21 cellular contexts compared by ENCODE assay signal in the genomic region with DNA sequence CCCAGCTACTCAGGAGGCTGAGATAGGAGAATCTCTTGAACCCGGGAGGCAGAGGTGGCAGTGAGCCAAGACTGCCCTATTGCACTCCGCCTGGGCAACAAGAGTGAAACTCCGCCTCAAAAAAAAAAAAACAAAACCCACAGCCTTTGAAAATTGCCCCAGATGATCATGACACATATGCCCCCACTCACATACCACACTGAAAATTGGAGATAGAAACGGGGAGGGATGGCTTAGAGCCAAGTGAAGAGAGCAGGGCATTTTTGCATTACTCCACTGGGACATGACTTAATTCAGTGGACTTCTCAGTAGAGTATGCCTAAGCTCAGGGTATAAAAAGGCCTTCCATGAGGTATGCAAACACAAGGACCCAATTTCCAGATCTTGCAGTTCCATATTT.
"Had no signal": no experiment of that assay in that cellular context is flagged by ENCODE, and none has a peak within 500 bp of the region (broad histone marks: within the 10 kb centered on the region; RNA-seq: fewer than 3 reads in every experiment).

No MANE protein-coding gene starts in this region.

- H3K9me3 ChIP-seq: ovary, prostate gland, thyroid gland had no signal

- H3K4me1 ChIP-seq: prostate gland had no signal

- H3K36me3 ChIP-seq: ovary, prostate gland, thyroid gland had no signal

- ATAC-seq: activated T-cell treated with anti-CD3 and anti-CD28 coated beads, Interleukin-2, amount 50 U/mL, for 72 hours; left cardiac atrium; natural killer cell treated with Interleukin-12 subunit alpha and Interleukin-12 subunit beta and Interleukin-15 and Interleukin-18, amount 100 ng/mL, for 72 hours; T-helper 17 cell had no signal

- H3K27me3 Mint-ChIP-seq: activated CD4-positive, alpha-beta memory T cell treated with anti-CD3 and anti-CD28 coated beads for 36 hours; activated naive CD8-positive, alpha-beta T cell treated with anti-CD3 and anti-CD28 coated beads, Interleukin-2, amount 10 ng/mL, durations not matched to agents 7 days and 5 days; dendritic cell treated with granulocyte-macrophage colony-stimulating factor and Interleukin-4, amounts not matched to agents 40 ng/mL and 50 ng/mL, for 4 days; memory B cell; natural killer cell treated with Interleukin-12 subunit alpha and Interleukin-12 subunit beta and Interleukin-15 and Interleukin-18, amount 100 ng/mL, for 72 hours; T-helper 17 cell had no signal

- H3K27ac Mint-ChIP-seq: activated CD4-positive, alpha-beta memory T cell treated with anti-CD3 and anti-CD28 coated beads for 36 hours; activated naive CD4-positive, alpha-beta T cell treated with anti-CD3 and anti-CD28 coated beads for 36 hours; activated naive CD8-positive, alpha-beta T cell treated with anti-CD3 and anti-CD28 coated beads, Interleukin-2, amount 10 ng/mL, durations not matched to agents 7 days and 5 days; activated T-cell treated with anti-CD3 and anti-CD28 coated beads, Interleukin-2, amount 50 U/mL, for 72 hours; dendritic cell treated with granulocyte-macrophage colony-stimulating factor and Interleukin-4, amounts not matched to agents 40 ng/mL and 50 ng/mL, for 4 days; memory B cell; natural killer cell treated with Interleukin-12 subunit alpha and Interleukin-12 subunit beta and Interleukin-15 and Interleukin-18, amount 100 ng/mL, for 72 hours; T-helper 17 cell had no signal

- H3K27me3 ChIP-seq: ovary, thyroid gland had no signal

- H3K9me3 Mint-ChIP-seq: activated naive CD8-positive, alpha-beta T cell treated with anti-CD3 and anti-CD28 coated beads, Interleukin-2, amount 10 ng/mL, durations not matched to agents 7 days and 5 days; dendritic cell treated with granulocyte-macrophage colony-stimulating factor and Interleukin-4, amounts not matched to agents 40 ng/mL and 50 ng/mL, for 4 days; natural killer cell treated with Interleukin-12 subunit alpha and Interleukin-12 subunit beta and Interleukin-15 and Interleukin-18, amount 100 ng/mL, for 72 hours had no signal

- H3K27ac ChIP-seq: ovary, prostate gland, thyroid gland had no signal

- H3K4me3 Mint-ChIP-seq: activated CD4-positive, alpha-beta memory T cell treated with anti-CD3 and anti-CD28 coated beads for 36 hours; activated naive CD4-positive, alpha-beta T cell treated with anti-CD3 and anti-CD28 coated beads for 36 hours; activated naive CD8-positive, alpha-beta T cell treated with anti-CD3 and anti-CD28 coated beads, Interleukin-2, amount 10 ng/mL, durations not matched to agents 7 days and 5 days; activated T-cell treated with anti-CD3 and anti-CD28 coated beads, Interleukin-2, amount 50 U/mL, for 72 hours; dendritic cell treated with granulocyte-macrophage colony-stimulating factor and Interleukin-4, amounts not matched to agents 40 ng/mL and 50 ng/mL, for 4 days; memory B cell; natural killer cell treated with Interleukin-12 subunit alpha and Interleukin-12 subunit beta and Interleukin-15 and Interleukin-18, amount 100 ng/mL, for 72 hours; T-helper 17 cell had no signal

- H3K4me3 ChIP-seq: ovary, prostate gland, thyroid gland had no signal

- H3K4me1 Mint-ChIP-seq: activated naive CD8-positive, alpha-beta T cell treated with anti-CD3 and anti-CD28 coated beads, Interleukin-2, amount 10 ng/mL, durations not matched to agents 7 days and 5 days; memory B cell; T-helper 17 cell had no signal

- DNase-seq: activated CD4-positive, alpha-beta memory T cell treated with anti-CD3 and anti-CD28 coated beads for 36 hours; activated CD4-positive, alpha-beta T cell treated with anti-CD3 and anti-CD28 coated beads for 48 hours; activated effector memory CD4-positive, alpha-beta T cell treated with Interleukin-2 at 50 U/mL for 16 hours; activated naive CD4-positive, alpha-beta T cell treated with anti-CD3 and anti-CD28 coated beads for 36 hours; activated naive CD8-positive, alpha-beta T cell treated with anti-CD3 and anti-CD28 coated beads, Interleukin-2, amount 10 ng/mL, durations not matched to agents 7 days and 5 days; activated T-cell treated with anti-CD3 and anti-CD28 coated beads, Interleukin-2, amount 50 U/mL, for 72 hours; amygdala; effector CD8-positive, alpha-beta T cell; erythroblast; foreskin melanocyte; hippocampal formation; left cardiac atrium; ovary; stimulated activated CD4-positive, alpha-beta T cell treated with anti-CD3 and anti-CD28 coated beads, Interleukin-4, amount 100 ng/mL, for 24 hours; stimulated activated naive CD4-positive, alpha-beta T cell treated with Interleukin-2 at 50 U/mL for 16 hours; T-helper 17 cell; thyroid gland had no signal
